In genomic region chr6:14658909-14659561, GRCh38 we compare ENCODE assay signal across 13 cellular contexts.
DNase-seq lines count a peak whose midpoint lies in the region.
"Had no signal": no experiment of that assay in that cellular context is flagged by ENCODE, and none has a peak within 500 bp of the region (broad histone marks: within the 10 kb centered on the region; RNA-seq: fewer than 3 reads in every experiment).

No MANE protein-coding gene starts in this region.

- peak; percentile 65 for DNase-seq in SKM-1 treated with dmso at 0.1 percent for 144 hours (lab: John Stamatoyannopoulos, UW; ENCODE audit: unreplicated experiment)
- peak; percentile 12 for DNase-seq in globus pallidus (ENCODE audit: low spot score)
- DNase-seq in SW 1271 (lab: John Stamatoyannopoulos, UW) = no peak
- DNase-seq in NCI-H82 (lab: John Stamatoyannopoulos, UW) = no peak
- DNase-seq in NCI-H510A treated with DMSO at 0.1 percent for 48 hours (lab: John Stamatoyannopoulos, UW) = no peak
- no peak for DNase-seq in activated naive CD4-positive, alpha-beta T cell treated with anti-CD3 and anti-CD28 coated beads, Interleukin-2, amount 50 U/mL, for 16 hours
- DNase-seq: activated CD8-positive, alpha-beta memory T cell treated with anti-CD3 and anti-CD28 coated beads, Interleukin-2, amount 50 U/mL, for 48 hours; glutamatergic neuron; NCI-H1694; sigmoid colon had no signal

- H3K36me3 Mint-ChIP-seq in IgD-negative memory B cell = no peaks in the 10 kb centered on the region

- no peak overlapping the region; a peak in 3 of 20 replicates for H3K4me3 ChIP-seq in BLaER1 treated with 17β-estradiol and CSF1 and Interleukin-3, amounts not matched to agents 10 nM and 100 nM
- H3K4me3 ChIP-seq: cardiac muscle cell, sigmoid colon had no signal

- peaks cover 9 to 42% (median 42%) of the 10 kb centered on the region in 3 donors for H3K4me1 Mint-ChIP-seq in IgD-negative memory B cell

- H3K4me1 ChIP-seq in BLaER1 treated with 17β-estradiol and CSF1 and Interleukin-3, amounts not matched to agents 10 nM and 100 nM = peaks cover 69 to 100% (median 98%) of the 10 kb centered on the region in 10 experiments

- peak overlapping the region in 10 of 11 experiments; percentile 15 to 61 (median 46); a peak in 16 of 22 replicates for H3K27ac ChIP-seq in BLaER1 treated with 17β-estradiol and CSF1 and Interleukin-3, amounts not matched to agents 10 nM and 100 nM
- H3K27ac ChIP-seq: cardiac muscle cell, sigmoid colon had no signal

- no peaks in the 10 kb centered on the region for H3K36me3 ChIP-seq in BLaER1 treated with 17β-estradiol and CSF1 and Interleukin-3, amounts not matched to agents 10 nM and 100 nM
- H3K36me3 ChIP-seq: cardiac muscle cell, sigmoid colon had no signal

- no peaks in the 10 kb centered on the region for H3K27me3 Mint-ChIP-seq in IgD-negative memory B cell

- H3K4me2 ChIP-seq in BLaER1 treated with 17β-estradiol and CSF1 and Interleukin-3, amounts not matched to agents 10 nM and 100 nM = peak overlapping the region; percentile 81 to 100 (median 90)

- peak overlapping the region in 3 of 4 donors; percentile 36 to 86 (median 46) for H3K4me3 Mint-ChIP-seq in IgD-negative memory B cell

- peak overlapping the region in 6 of 11 experiments; percentile 4 to 46 (median 22); a peak in 4 of 22 replicates for H3K9ac ChIP-seq in BLaER1 treated with 17β-estradiol and CSF1 and Interleukin-3, amounts not matched to agents 10 nM and 100 nM

- H3K27ac Mint-ChIP-seq in IgD-negative memory B cell = no peak overlapping the region

- no peaks in the 10 kb centered on the region for H3K27me3 ChIP-seq in BLaER1 treated with 17β-estradiol and CSF1 and Interleukin-3, amounts not matched to agents 10 nM and 100 nM
- H3K27me3 ChIP-seq: cardiac muscle cell, sigmoid colon had no signal

- H3K9me3 Mint-ChIP-seq in IgD-negative memory B cell = peaks cover 0 to 3% (median 0%) of the 10 kb centered on the region in 3 donors

- H4K20me1 ChIP-seq in BLaER1 treated with 17β-estradiol and CSF1 and Interleukin-3, amounts not matched to agents 10 nM and 100 nM = no peaks in the 10 kb centered on the region

- H3K9me3 ChIP-seq in BLaER1 treated with 17β-estradiol and CSF1 and Interleukin-3, amounts not matched to agents 10 nM and 100 nM (replicated peaks in 1 of 11) = peaks cover 0 to 3% (median 0%) of the 10 kb centered on the region in 11 experiments; a peak in 3 of 22 replicates
- H3K9me3 ChIP-seq: sigmoid colon had no signal

Comparison
In these comparisons a context has a peak if more than half of its experiments do, and no peak if none do; other contexts are left out.
1. DNase-seq: peak in SKM-1 treated with dmso at 0.1 percent for 144 hours (single experiment) and globus pallidus (single experiment); none in SW 1271 (0 of 2), NCI-H82 (single experiment), NCI-H510A treated with DMSO at 0.1 percent for 48 hours (single experiment) and activated naive CD4-positive, alpha-beta T cell treated with anti-CD3 and anti-CD28 coated beads, Interleukin-2, amount 50 U/mL, for 16 hours (single experiment).